In genomic region chr20:22414354-22414753, GRCh38 we compare ENCODE assay signal across 21 cellular contexts.
DNase-seq lines count a peak whose midpoint lies in the region; TF ChIP-seq lines count a peak whose summit lies in the region.
"Had no signal": no experiment of that assay in that cellular context is flagged by ENCODE, and none has a peak within 500 bp of the region (broad histone marks: within the 10 kb centered on the region; RNA-seq: fewer than 3 reads in every experiment).

No MANE protein-coding gene starts in this region.

- H3K36me3 Mint-ChIP-seq in activated CD4-positive, alpha-beta memory T cell treated with anti-CD3 and anti-CD28 coated beads for 36 hours: no peaks in the 10 kb centered on the region
- H3K36me3 Mint-ChIP-seq: activated naive CD8-positive, alpha-beta T cell treated with anti-CD3 and anti-CD28 coated beads for 36 hours had no signal

- no peaks in the 10 kb centered on the region for H3K27me3 Mint-ChIP-seq in activated CD4-positive, alpha-beta memory T cell treated with anti-CD3 and anti-CD28 coated beads for 36 hours

- H3K4me3 ChIP-seq in SJSA1: no peak overlapping the region
- H3K4me3 ChIP-seq: BLaER1, right atrium auricular region, SK-N-MC had no signal

- no peak overlapping the region for H3K27ac Mint-ChIP-seq in activated CD4-positive, alpha-beta memory T cell treated with anti-CD3 and anti-CD28 coated beads for 36 hours
- H3K27ac Mint-ChIP-seq: activated naive CD8-positive, alpha-beta T cell treated with anti-CD3 and anti-CD28 coated beads for 36 hours; activated T-cell treated with anti-CD3 and anti-CD28 coated beads, Interleukin-2, amount 50 U/mL, for 72 hours had no signal

- DNase-seq in H4 (ENCODE audit: low spot score) (peak; percentile 44), NCI-H146 treated with DMSO at 0.1 percent for 48 hours (lab: John Stamatoyannopoulos, UW; ENCODE audit: unreplicated experiment) (peak; percentile 47), SJSA1 (ENCODE audit: low read depth in 1 of 2, low spot score in 2 of 2) (peak in 1 of 2 experiments; percentile 48), myocyte (ENCODE audit: low read depth) (peak; percentile 27), GM10248 (ENCODE audit: extremely low spot score) (no peak), posterior cingulate gyrus (no peak), cerebellum (ENCODE audit: low spot score) (no peak)
- no peak for DNase-seq in activated CD4-positive, alpha-beta memory T cell treated with anti-CD3 and anti-CD28 coated beads for 36 hours
- DNase-seq: activated CD4-positive, alpha-beta T cell treated with anti-CD3 and anti-CD28 coated beads, Interleukin-2, amount 50 U/mL, for 4 hours; activated naive CD8-positive, alpha-beta T cell treated with anti-CD3 and anti-CD28 coated beads for 36 hours; activated T-cell treated with anti-CD3 and anti-CD28 coated beads, Interleukin-2, amount 50 U/mL, for 72 hours; central memory CD4-positive, alpha-beta T cell; DND-41; foreskin melanocyte; GOT3; NK-92 treated with Interleukin-12 subunit alpha and Interleukin-12 subunit beta, amount 100 ng/mL, for 24 hours; substantia nigra had no signal

- no peaks in the 10 kb centered on the region for H3K27me3 ChIP-seq in SJSA1 (replicated peaks)
- H3K27me3 ChIP-seq: BLaER1, right atrium auricular region had no signal

- peaks cover 6% of the 10 kb centered on the region for H3K9me3 Mint-ChIP-seq in activated CD4-positive, alpha-beta memory T cell treated with anti-CD3 and anti-CD28 coated beads for 36 hours
- H3K9me3 Mint-ChIP-seq: activated naive CD8-positive, alpha-beta T cell treated with anti-CD3 and anti-CD28 coated beads for 36 hours had no signal

- H3K4me1 ChIP-seq in SJSA1 (replicated peaks): peaks cover 25% of the 10 kb centered on the region
- H3K4me1 ChIP-seq: BLaER1 had no signal

- CTCF ChIA-PET in GM10248 (lab: Yijun Ruan, JAX): no interaction called here
- CTCF ChIA-PET in activated CD4-positive, alpha-beta memory T cell treated with anti-CD3 and anti-CD28 coated beads for 36 hours (lab: Charles Lee): no interaction called here

- intact Hi-C loops in activated CD4-positive, alpha-beta memory T cell treated with anti-CD3 and anti-CD28 coated beads for 36 hours (cut with micrococcal nuclease): no loop called here
- intact Hi-C loops in posterior cingulate gyrus (cut with DNase I): no loop called here

- H3K4me1 Mint-ChIP-seq in activated CD4-positive, alpha-beta memory T cell treated with anti-CD3 and anti-CD28 coated beads for 36 hours (ENCODE audit: low read depth): no peaks in the 10 kb centered on the region
- H3K4me1 Mint-ChIP-seq: activated naive CD8-positive, alpha-beta T cell treated with anti-CD3 and anti-CD28 coated beads for 36 hours had no signal

- POLR2A ChIA-PET in GM10248 (lab: Yijun Ruan, JAX): no interaction called here
- POLR2A ChIA-PET in activated CD4-positive, alpha-beta memory T cell treated with anti-CD3 and anti-CD28 coated beads for 36 hours (lab: Charles Lee): no interaction called here

- H3K36me3 ChIP-seq in SJSA1: no peaks in the 10 kb centered on the region
- H3K36me3 ChIP-seq: BLaER1, right atrium auricular region had no signal

- peaks cover 2% of the 10 kb centered on the region; the same call in 1 of the 2 replicates for H3K9me3 ChIP-seq in SJSA1 (replicated peaks)
- H3K9me3 ChIP-seq: BLaER1, right atrium auricular region had no signal

- no peak for TF ChIP-seq CTCF in GM10248 (IDR thresholded peaks at IDR 0.05; ENCODE audit: control extremely low read depth, extremely low read depth, low read depth, missing control alignments)

- H3K4me3 Mint-ChIP-seq in activated CD4-positive, alpha-beta memory T cell treated with anti-CD3 and anti-CD28 coated beads for 36 hours: no peak overlapping the region
- H3K4me3 Mint-ChIP-seq: activated naive CD8-positive, alpha-beta T cell treated with anti-CD3 and anti-CD28 coated beads for 36 hours; activated T-cell treated with anti-CD3 and anti-CD28 coated beads, Interleukin-2, amount 50 U/mL, for 72 hours; neural crest cell had no signal

- H3K27ac ChIP-seq in SJSA1: peak overlapping the region; percentile 34
- H3K27ac ChIP-seq: BLaER1, right atrium auricular region, SK-N-MC had no signal

Comparison
In these comparisons a context has a peak if more than half of its experiments do, and no peak if none do; other contexts are left out.
1. DNase-seq: peak in H4 (single experiment), NCI-H146 treated with DMSO at 0.1 percent for 48 hours (single experiment) and myocyte (single experiment); none in GM10248 (single experiment), activated CD4-positive, alpha-beta memory T cell treated with anti-CD3 and anti-CD28 coated beads for 36 hours (single experiment), posterior cingulate gyrus (0 of 10) and cerebellum (single experiment).